1 cellular context compared by ENCODE assay signal in the genomic region with DNA sequence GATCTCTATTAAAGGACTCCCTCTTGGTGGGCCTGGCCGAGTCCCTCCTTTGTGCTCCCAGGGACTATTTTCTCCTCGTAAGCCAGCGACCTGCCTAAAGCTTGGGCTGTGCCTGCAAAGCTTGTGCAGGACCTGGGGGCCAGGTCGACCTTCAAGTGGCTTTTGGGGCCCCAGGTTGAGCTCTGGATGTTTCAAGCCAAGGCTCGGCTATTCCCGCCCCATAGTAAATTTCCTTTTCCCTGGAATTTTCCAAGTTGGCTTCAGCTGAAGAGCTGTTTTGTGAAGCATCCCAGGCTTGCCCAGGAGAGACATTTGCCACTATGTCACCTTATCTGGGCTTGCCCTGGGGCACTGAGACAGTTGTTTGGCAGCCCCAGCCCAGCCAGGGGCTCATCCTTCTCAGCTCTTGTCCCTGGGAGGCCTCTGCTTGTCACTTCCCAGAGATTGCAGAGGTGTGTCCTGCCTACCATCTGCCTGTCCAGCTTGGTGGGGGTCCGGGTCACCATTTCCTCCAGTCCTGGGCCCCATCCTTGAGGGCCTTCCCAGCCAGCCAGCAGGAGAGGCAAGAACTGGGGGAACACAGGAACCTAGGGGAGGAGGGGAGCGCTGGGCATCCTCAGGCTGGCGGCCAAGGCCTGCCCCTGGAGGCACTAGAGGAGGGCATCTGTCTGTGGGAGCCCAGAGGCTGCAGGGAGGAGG.
TF ChIP-seq lines count a peak whose summit lies in the region.

No MANE protein-coding gene starts in this region.

TF ChIP-seq in HepG2, 621 proteins besides CTCF, POLR2A, EP300 and RAD21:
- TF ChIP-seq THAP9 (CRISPR knock-in tag; IDR thresholded peaks at IDR 0.05; ENCODE audit: borderline replicate concordance) (no peak), ZFP91 (CRISPR knock-in tag; IDR thresholded peaks at IDR 0.05; ENCODE audit: borderline replicate concordance) (0 out of 2 replicates have a peak, but pooled peaks have one; percentile 14), NONO (IDR thresholded peaks at IDR 0.05) (no peak), NONO (CRISPR knock-in tag; conservative IDR thresholded peaks at IDR 0.05) (peak; percentile 12; the same call in 1 of the 2 replicates), TBX2 (CRISPR knock-in tag; IDR thresholded peaks at IDR 0.05; ENCODE audit: borderline replicate concordance) (0 out of 2 replicates have a peak, but pooled peaks have one; percentile 5), HNRNPL (IDR thresholded peaks at IDR 0.05; ENCODE audit: low read depth, low read length) (peak; percentile 75; the same call in 1 of the 2 replicates), AGO2 (optimal IDR thresholded peaks at IDR 0.05; ENCODE audit: low read depth, low read length) (peak; percentile 77), ZNF44 (CRISPR knock-in tag; IDR thresholded peaks at IDR 0.05) (no peak), POLR2G (IDR thresholded peaks at IDR 0.05; ENCODE audit: low read depth, low read length) (peak; percentile 55), ZNF687 (CRISPR knock-in tag; IDR thresholded peaks at IDR 0.05) (peak; percentile 38; the same call in 1 of the 2 replicates), PCBP1 (IDR thresholded peaks at IDR 0.05; ENCODE audit: borderline replicate concordance, low read depth, low read length) (0 out of 2 replicates have a peak, but pooled peaks have one; percentile 21), AGO1 (IDR thresholded peaks at IDR 0.05; ENCODE audit: low read depth, low read length, poor library complexity, severe bottlenecking) (peak; percentile 68), SRSF1 (optimal IDR thresholded peaks at IDR 0.05; ENCODE audit: low read depth, low read length) (no peak)
